Comparison of ENCODE assay signal across 20 cellular contexts in genomic region chr7:31079126-31079918, GRCh38. TPM values are rescaled to one million over a fixed set of nuclear protein-coding genes. Genes with fewer than 3 reads are reported as not detected.
"Had no signal": no experiment of that assay in that cellular context is flagged by ENCODE, and none has a peak within 500 bp of the region (broad histone marks: within the 10 kb centered on the region; RNA-seq: fewer than 3 reads in every experiment).

No MANE protein-coding gene starts in this region.

- H3K36me3 ChIP-seq: esophagus muscularis mucosa, gastrocnemius medialis, thoracic aorta, WERI-Rb-1 had no signal

- DNase-seq: activated CD4-positive, alpha-beta T cell treated with anti-CD3 and anti-CD28 coated beads for 1 hour; activated CD4-positive, alpha-beta T cell treated with anti-CD3 and anti-CD28 coated beads, Interleukin-2, amount 50 U/mL, for 1 hour; activated naive CD4-positive, alpha-beta T cell; activated naive CD8-positive, alpha-beta T cell treated with anti-CD3 and anti-CD28 coated beads for 36 hours; activated T-cell treated with anti-CD3 and anti-CD28 coated beads, Interleukin-2, amount 50 U/mL, for 1 hour; effector CD4-positive, alpha-beta T cell; gastrocnemius medialis; naive B cell; stimulated activated CD4-positive, alpha-beta T cell treated with anti-CD3 and anti-CD28 coated beads, Interleukin-4, amount 100 ng/mL, for 1 hour; stimulated activated naive CD4-positive, alpha-beta T cell treated with Interleukin-2 at 50 U/mL for 16 hours; T-cell; WERI-Rb-1 had no signal

- H3K9me3 ChIP-seq: esophagus muscularis mucosa, gastrocnemius medialis, thoracic aorta had no signal

- H3K9me3 Mint-ChIP-seq: activated naive CD8-positive, alpha-beta T cell treated with anti-CD3 and anti-CD28 coated beads for 36 hours; dendritic cell treated with granulocyte-macrophage colony-stimulating factor and Interleukin-4, amounts not matched to agents 40 ng/mL and 50 ng/mL, for 4 days; neural crest cell; T-cell; T-helper 2 cell treated with Interferon-gamma antibody and Interleukin-4, amounts not matched to agents 5 μg/mL and 100 μg/mL, for 36 hours; type B pancreatic cell had no signal

- H3K4me3 Mint-ChIP-seq: activated naive CD8-positive, alpha-beta T cell treated with anti-CD3 and anti-CD28 coated beads for 36 hours; dendritic cell treated with granulocyte-macrophage colony-stimulating factor and Interleukin-4, amounts not matched to agents 40 ng/mL and 50 ng/mL, for 4 days; neural crest cell; T-cell; T-helper 2 cell treated with Interferon-gamma antibody and Interleukin-4, amounts not matched to agents 5 μg/mL and 100 μg/mL, for 36 hours; type B pancreatic cell had no signal

- H3K27ac Mint-ChIP-seq: activated naive CD8-positive, alpha-beta T cell treated with anti-CD3 and anti-CD28 coated beads for 36 hours; dendritic cell treated with granulocyte-macrophage colony-stimulating factor and Interleukin-4, amounts not matched to agents 40 ng/mL and 50 ng/mL, for 4 days; naive B cell; T-cell; T-helper 2 cell treated with Interferon-gamma antibody and Interleukin-4, amounts not matched to agents 5 μg/mL and 100 μg/mL, for 36 hours; type B pancreatic cell had no signal

- H3K4me3 ChIP-seq: esophagus muscularis mucosa, gastrocnemius medialis, thoracic aorta had no signal

- H3K4me1 Mint-ChIP-seq: activated naive CD8-positive, alpha-beta T cell treated with anti-CD3 and anti-CD28 coated beads for 36 hours; naive B cell had no signal

- ATAC-seq: gastrocnemius medialis, T-cell had no signal

- H3K27me3 ChIP-seq: gastrocnemius medialis had no signal

- H3K27ac ChIP-seq: esophagus muscularis mucosa, gastrocnemius medialis, thoracic aorta, WERI-Rb-1 had no signal

- H3K36me3 Mint-ChIP-seq: activated naive CD8-positive, alpha-beta T cell treated with anti-CD3 and anti-CD28 coated beads for 36 hours; naive B cell; T-cell; type B pancreatic cell had no signal

RNA-seq across cellular contexts. Expression of gene ADCYAP1R1, which starts 27.2 kb away (rescaled TPM):
- total RNA-seq: activated naive CD8-positive, alpha-beta T cell treated with anti-CD3 and anti-CD28 coated beads for 36 hours; bronchial epithelial cell; renal cortical epithelial cell; T-cell had no signal
